ENCODE assay signal across 10 cellular contexts in genomic region chr20:3681931-3682820, GRCh38. TPM values are rescaled to one million over a fixed set of nuclear protein-coding genes. Genes with fewer than 3 reads are reported as not detected.
DNase-seq lines count a peak whose midpoint lies in the region; ATAC-seq and TF ChIP-seq lines count a peak whose summit lies in the region.
"Had no signal": no experiment of that assay in that cellular context is flagged by ENCODE, and none has a peak within 500 bp of the region (broad histone marks: within the 10 kb centered on the region; RNA-seq: fewer than 3 reads in every experiment).

Gene ADAM33 (minus strand): TSS chr20:3682010. CDS start chr20:3682004, 6 bp downstream.

- TF ChIP-seq CTCF in gastroesophageal sphincter (IDR thresholded peaks at IDR 0.05) (peak in 1 of 4 experiments; percentile 6), neural progenitor cell (IDR thresholded peaks at IDR 0.05) (no peak)

- no peaks in the 10 kb centered on the region for H4K20me1 ChIP-seq in neural progenitor cell (ENCODE audit: low read depth)

- TF ChIP-seq EP300 in gastroesophageal sphincter (IDR thresholded peaks at IDR 0.05): no peak

- H3K79me2 ChIP-seq in ACC112 (ENCODE audit: control insufficient read depth, insufficient read depth, low read length, unreplicated experiment): no peaks in the 10 kb centered on the region
- H3K79me2 ChIP-seq in neural progenitor cell (ENCODE audit: low read depth): no peaks in the 10 kb centered on the region

- no peaks in the 10 kb centered on the region for H3K9me3 Mint-ChIP-seq in neural progenitor cell
- no peaks in the 10 kb centered on the region for H3K9me3 Mint-ChIP-seq in activated T-cell treated with anti-CD3 and anti-CD28 coated beads, Interleukin-2, amount 50 U/mL, for 24 hours
- H3K9me3 Mint-ChIP-seq: activated naive CD4-positive, alpha-beta T cell treated with anti-CD3 and anti-CD28 coated beads, Interleukin-2, amount 10 ng/mL, durations not matched to agents 7 days and 5 days had no signal

- H3K27me3 Mint-ChIP-seq in neural progenitor cell (ENCODE audit: insufficient read depth, low read depth): peaks cover 25% of the 10 kb centered on the region
- H3K27me3 Mint-ChIP-seq in activated T-cell treated with anti-CD3 and anti-CD28 coated beads, Interleukin-2, amount 50 U/mL, for 24 hours: peaks cover 58% of the 10 kb centered on the region

- peak within 1 kb of the TSS; percentile 49 for H3K4me3 ChIP-seq in ACC112 (ENCODE audit: low read depth, low read length)
- peak within 1 kb of the TSS; percentile 60 to 69 for H3K4me3 ChIP-seq in gastroesophageal sphincter
- H3K4me3 ChIP-seq in neural progenitor cell: peak within 1 kb of the TSS; percentile 51

- H3K9me3 ChIP-seq in gastroesophageal sphincter: no peaks in the 10 kb centered on the region
- H3K9me3 ChIP-seq in neural progenitor cell (ENCODE audit: low read depth): no peaks in the 10 kb centered on the region

- H3K27me3 ChIP-seq in ACC112 (ENCODE audit: insufficient read depth, low read length) (peaks cover 16% of the 10 kb centered on the region), gastroesophageal sphincter (peaks cover 11% of the 10 kb centered on the region), neural progenitor cell (peaks cover 35% of the 10 kb centered on the region)

- H3K36me3 ChIP-seq in ACC112 (ENCODE audit: insufficient read depth, low read length) (no peaks in the 10 kb centered on the region), gastroesophageal sphincter (no peaks in the 10 kb centered on the region), neural progenitor cell (no peaks in the 10 kb centered on the region)

- peak within 1 kb of the TSS; percentile 92 for H3K4me2 ChIP-seq in neural progenitor cell

- H3K27ac Mint-ChIP-seq in neural progenitor cell: peak within 1 kb of the TSS; percentile 96
- no peak within 1 kb of the TSS for H3K27ac Mint-ChIP-seq in activated T-cell treated with anti-CD3 and anti-CD28 coated beads, Interleukin-2, amount 50 U/mL, for 24 hours
- H3K27ac Mint-ChIP-seq: activated naive CD4-positive, alpha-beta T cell treated with anti-CD3 and anti-CD28 coated beads, Interleukin-2, amount 10 ng/mL, durations not matched to agents 7 days and 5 days had no signal

- H3K9ac ChIP-seq in neural progenitor cell: no peak within 1 kb of the TSS

- peak within 1 kb of the TSS; percentile 74 for H3K4me3 Mint-ChIP-seq in neural progenitor cell
- H3K4me3 Mint-ChIP-seq in activated T-cell treated with anti-CD3 and anti-CD28 coated beads, Interleukin-2, amount 50 U/mL, for 24 hours: no peak within 1 kb of the TSS
- H3K4me3 Mint-ChIP-seq: activated naive CD4-positive, alpha-beta T cell treated with anti-CD3 and anti-CD28 coated beads, Interleukin-2, amount 10 ng/mL, durations not matched to agents 7 days and 5 days had no signal

- H3K36me3 Mint-ChIP-seq in neural progenitor cell: no peaks in the 10 kb centered on the region
- H3K36me3 Mint-ChIP-seq in activated T-cell treated with anti-CD3 and anti-CD28 coated beads, Interleukin-2, amount 50 U/mL, for 24 hours (ENCODE audit: low read depth): no peaks in the 10 kb centered on the region
- H3K36me3 Mint-ChIP-seq: activated naive CD4-positive, alpha-beta T cell treated with anti-CD3 and anti-CD28 coated beads, Interleukin-2, amount 10 ng/mL, durations not matched to agents 7 days and 5 days had no signal

- peak; percentile 24 to 41 for TF ChIP-seq POLR2A in gastroesophageal sphincter (IDR thresholded peaks at IDR 0.05)

- 32% methylated on average over 7 of the region's 65 CpGs; no CpG with 5 or more reads in 1 of the 2 donors for WGBS in gastroesophageal sphincter (ENCODE audit: low coverage in 1 of 2), 2 donors

- peaks cover 15% of the 10 kb centered on the region for H3F3A ChIP-seq in neural progenitor cell (ENCODE audit: low read depth)

- no peak within 1 kb of the TSS for H3K27ac ChIP-seq in ACC112 (ENCODE audit: low read depth, low read length)
- H3K27ac ChIP-seq in gastroesophageal sphincter: peak within 1 kb of the TSS; percentile 73 to 96 (median 89)
- no peak within 1 kb of the TSS for H3K27ac ChIP-seq in neural progenitor cell

- peaks cover 22% of the 10 kb centered on the region for H3K4me1 Mint-ChIP-seq in neural progenitor cell
- H3K4me1 Mint-ChIP-seq in activated T-cell treated with anti-CD3 and anti-CD28 coated beads, Interleukin-2, amount 50 U/mL, for 24 hours (ENCODE audit: low read depth): peaks cover 2% of the 10 kb centered on the region
- H3K4me1 Mint-ChIP-seq: activated naive CD4-positive, alpha-beta T cell treated with anti-CD3 and anti-CD28 coated beads, Interleukin-2, amount 10 ng/mL, durations not matched to agents 7 days and 5 days had no signal

- H3K4me1 ChIP-seq in ACC112 (ENCODE audit: control insufficient read depth, insufficient read depth, low read length, unreplicated experiment): peaks cover 11% of the 10 kb centered on the region
- peaks cover 0 to 72% (median 39%) of the 10 kb centered on the region in 3 donors for H3K4me1 ChIP-seq in gastroesophageal sphincter
- peaks cover 19% of the 10 kb centered on the region for H3K4me1 ChIP-seq in neural progenitor cell

- peak; percentile 32 for DNase-seq in RPMI7951 (ENCODE audit: low read depth)
- peak; percentile 75 for DNase-seq in neural progenitor cell (ENCODE audit: low spot score)
- no peak for DNase-seq in SHP77 (lab: John Stamatoyannopoulos, UW)
- DNase-seq in activated T-cell treated with anti-CD3 and anti-CD28 coated beads, Interleukin-2, amount 50 U/mL, for 24 hours: no peak
- no peak for DNase-seq in NCI-H1694 (lab: John Stamatoyannopoulos, UW)
- DNase-seq: activated naive CD4-positive, alpha-beta T cell treated with anti-CD3 and anti-CD28 coated beads, Interleukin-2, amount 10 ng/mL, durations not matched to agents 7 days and 5 days had no signal

- ATAC-seq in gastroesophageal sphincter (peak; percentile 52), GM18517 (IDR thresholded peaks at IDR 0.05; ENCODE audit: unreplicated experiment) (no peak)

- H2AFZ ChIP-seq in ACC112 (ENCODE audit: low read length, unreplicated experiment) (no peak within 1 kb of the TSS), neural progenitor cell (replicated peaks) (peak within 1 kb of the TSS; percentile 99)

RNA-seq across cellular contexts. Expression of gene ADAM33, which starts in this region (rescaled TPM):
- 3.0 and 3.6 TPM in 2 replicates for total RNA-seq in RPMI7951 (2014; rRNA removed; shearing (Covaris generic))
- total RNA-seq in gastroesophageal sphincter: 100 to 1,000 TPM in 1 of 4 donors, 10 to 100 TPM in 3; 15.9 to 105 (median 70.1) TPM
- 7.0 and 18.9 TPM in 2 replicates for total RNA-seq in neural progenitor cell (ENCODE audit: low replicate concordance)
- total RNA-seq: T-helper 1 cell treated with Interleukin-12 subunit alpha and Interleukin-12 subunit beta and Interleukin-4 antibody, amounts not matched to agents 30 ng/mL and 1 ng/mL, for 36 hours had no signal

Comparison
In these comparisons a context has a peak if more than half of its experiments do, and no peak if none do; other contexts are left out.
1. H3K27ac ChIP-seq: peak in gastroesophageal sphincter (4 of 4); none in ACC112 (single experiment) and neural progenitor cell (single experiment).
2. DNase-seq: peak in RPMI7951 (single experiment) and neural progenitor cell (single experiment); none in SHP77 (0 of 2), activated T-cell treated with anti-CD3 and anti-CD28 coated beads, Interleukin-2, amount 50 U/mL, for 24 hours (single experiment) and NCI-H1694 (single experiment).
3. Peak in every context shown above with its lines, with median percentiles within 50 percentile points of each other: H3K4me3 ChIP-seq.